Comparison of ENCODE assay signal across 1 cellular context in the genomic region with DNA sequence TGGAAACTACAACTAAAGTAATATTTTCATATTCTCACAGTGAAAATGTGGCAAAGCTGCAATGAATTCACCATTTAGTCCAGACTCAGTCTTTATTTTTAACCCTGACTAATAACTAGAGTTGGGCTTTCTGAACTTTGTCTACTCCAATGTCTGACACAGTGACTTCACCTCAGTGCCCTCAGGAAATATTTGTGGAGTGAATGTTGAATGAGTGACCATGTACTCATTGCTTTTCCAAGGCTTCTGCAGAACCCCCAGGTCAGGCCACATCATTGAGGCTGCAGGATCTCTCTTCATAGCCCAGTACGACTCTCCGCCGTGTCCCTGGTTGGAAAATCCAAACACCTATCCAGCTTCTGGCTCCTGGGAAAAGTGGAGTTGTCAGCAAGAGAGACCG.
TF ChIP-seq lines count a peak whose summit lies in the region.

No MANE protein-coding gene starts in this region.

TF ChIP-seq in GM23338, 12 proteins besides CTCF, POLR2A, EP300 and RAD21 (continued from another document):
- TF ChIP-seq, protein P1, sequence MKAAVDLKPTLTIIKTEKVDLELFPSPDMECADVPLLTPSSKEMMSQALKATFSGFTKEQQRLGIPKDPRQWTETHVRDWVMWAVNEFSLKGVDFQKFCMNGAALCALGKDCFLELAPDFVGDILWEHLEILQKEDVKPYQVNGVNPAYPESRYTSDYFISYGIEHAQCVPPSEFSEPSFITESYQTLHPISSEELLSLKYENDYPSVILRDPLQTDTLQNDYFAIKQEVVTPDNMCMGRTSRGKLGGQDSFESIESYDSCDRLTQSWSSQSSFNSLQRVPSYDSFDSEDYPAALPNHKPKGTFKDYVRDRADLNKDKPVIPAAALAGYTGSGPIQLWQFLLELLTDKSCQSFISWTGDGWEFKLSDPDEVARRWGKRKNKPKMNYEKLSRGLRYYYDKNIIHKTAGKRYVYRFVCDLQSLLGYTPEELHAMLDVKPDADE (IDR thresholded peaks at IDR 0.05): no peak
- TF ChIP-seq ZNF331 (CRISPR knock-in tag; IDR thresholded peaks at IDR 0.05; ENCODE audit: low read depth): no peak
- TF ChIP-seq JUNB (IDR thresholded peaks at IDR 0.05; ENCODE audit: unreplicated experiment): no peak
- no peak for TF ChIP-seq ZNF114 (CRISPR knock-in tag; IDR thresholded peaks at IDR 0.05)
- TF ChIP-seq EZH2phosphoT487 (IDR thresholded peaks at IDR 0.05; ENCODE audit: unreplicated experiment): no peak
- TF ChIP-seq NANOG (IDR thresholded peaks at IDR 0.05; ENCODE audit: borderline replicate concordance): no peak
- TF ChIP-seq, protein P2, sequence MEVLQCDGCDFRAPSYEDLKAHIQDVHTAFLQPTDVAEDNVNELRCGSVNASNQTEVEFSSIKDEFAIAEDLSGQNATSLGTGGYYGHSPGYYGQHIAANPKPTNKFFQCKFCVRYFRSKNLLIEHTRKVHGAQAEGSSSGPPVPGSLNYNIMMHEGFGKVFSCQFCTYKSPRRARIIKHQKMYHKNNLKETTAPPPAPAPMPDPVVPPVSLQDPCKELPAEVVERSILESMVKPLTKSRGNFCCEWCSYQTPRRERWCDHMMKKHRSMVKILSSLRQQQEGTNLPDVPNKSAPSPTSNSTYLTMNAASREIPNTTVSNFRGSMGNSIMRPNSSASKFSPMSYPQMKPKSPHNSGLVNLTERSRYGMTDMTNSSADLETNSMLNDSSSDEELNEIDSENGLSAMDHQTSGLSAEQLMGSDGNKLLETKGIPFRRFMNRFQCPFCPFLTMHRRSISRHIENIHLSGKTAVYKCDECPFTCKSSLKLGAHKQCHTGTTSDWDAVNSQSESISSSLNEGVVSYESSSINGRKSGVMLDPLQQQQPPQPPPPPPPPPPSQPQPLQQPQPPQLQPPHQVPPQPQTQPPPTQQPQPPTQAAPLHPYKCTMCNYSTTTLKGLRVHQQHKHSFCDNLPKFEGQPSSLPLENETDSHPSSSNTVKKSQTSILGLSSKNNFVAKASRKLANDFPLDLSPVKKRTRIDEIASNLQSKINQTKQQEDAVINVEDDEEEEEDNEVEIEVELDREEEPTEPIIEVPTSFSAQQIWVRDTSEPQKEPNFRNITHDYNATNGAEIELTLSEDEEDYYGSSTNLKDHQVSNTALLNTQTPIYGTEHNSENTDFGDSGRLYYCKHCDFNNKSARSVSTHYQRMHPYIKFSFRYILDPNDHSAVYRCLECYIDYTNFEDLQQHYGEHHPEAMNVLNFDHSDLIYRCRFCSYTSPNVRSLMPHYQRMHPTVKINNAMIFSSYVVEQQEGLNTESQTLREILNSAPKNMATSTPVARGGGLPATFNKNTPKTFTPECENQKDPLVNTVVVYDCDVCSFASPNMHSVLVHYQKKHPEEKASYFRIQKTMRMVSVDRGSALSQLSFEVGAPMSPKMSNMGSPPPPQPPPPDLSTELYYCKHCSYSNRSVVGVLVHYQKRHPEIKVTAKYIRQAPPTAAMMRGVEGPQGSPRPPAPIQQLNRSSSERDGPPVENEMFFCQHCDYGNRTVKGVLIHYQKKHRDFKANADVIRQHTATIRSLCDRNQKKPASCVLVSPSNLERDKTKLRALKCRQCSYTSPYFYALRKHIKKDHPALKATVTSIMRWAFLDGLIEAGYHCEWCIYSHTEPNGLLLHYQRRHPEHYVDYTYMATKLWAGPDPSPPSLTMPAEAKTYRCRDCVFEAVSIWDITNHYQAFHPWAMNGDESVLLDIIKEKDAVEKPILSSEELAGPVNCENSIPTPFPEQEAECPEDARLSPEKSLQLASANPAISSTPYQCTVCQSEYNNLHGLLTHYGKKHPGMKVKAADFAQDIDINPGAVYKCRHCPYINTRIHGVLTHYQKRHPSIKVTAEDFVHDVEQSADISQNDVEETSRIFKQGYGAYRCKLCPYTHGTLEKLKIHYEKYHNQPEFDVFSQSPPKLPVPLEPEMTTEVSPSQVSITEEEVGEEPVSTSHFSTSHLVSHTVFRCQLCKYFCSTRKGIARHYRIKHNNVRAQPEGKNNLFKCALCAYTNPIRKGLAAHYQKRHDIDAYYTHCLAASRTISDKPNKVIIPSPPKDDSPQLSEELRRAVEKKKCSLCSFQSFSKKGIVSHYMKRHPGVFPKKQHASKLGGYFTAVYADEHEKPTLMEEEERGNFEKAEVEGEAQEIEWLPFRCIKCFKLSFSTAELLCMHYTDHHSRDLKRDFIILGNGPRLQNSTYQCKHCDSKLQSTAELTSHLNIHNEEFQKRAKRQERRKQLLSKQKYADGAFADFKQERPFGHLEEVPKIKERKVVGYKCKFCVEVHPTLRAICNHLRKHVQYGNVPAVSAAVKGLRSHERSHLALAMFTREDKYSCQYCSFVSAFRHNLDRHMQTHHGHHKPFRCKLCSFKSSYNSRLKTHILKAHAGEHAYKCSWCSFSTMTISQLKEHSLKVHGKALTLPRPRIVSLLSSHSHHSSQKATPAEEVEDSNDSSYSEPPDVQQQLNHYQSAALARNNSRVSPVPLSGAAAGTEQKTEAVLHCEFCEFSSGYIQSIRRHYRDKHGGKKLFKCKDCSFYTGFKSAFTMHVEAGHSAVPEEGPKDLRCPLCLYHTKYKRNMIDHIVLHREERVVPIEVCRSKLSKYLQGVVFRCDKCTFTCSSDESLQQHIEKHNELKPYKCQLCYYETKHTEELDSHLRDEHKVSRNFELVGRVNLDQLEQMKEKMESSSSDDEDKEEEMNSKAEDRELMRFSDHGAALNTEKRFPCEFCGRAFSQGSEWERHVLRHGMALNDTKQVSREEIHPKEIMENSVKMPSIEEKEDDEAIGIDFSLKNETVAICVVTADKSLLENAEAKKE (CRISPR knock-in tag; IDR thresholded peaks at IDR 0.05): no peak
- TF ChIP-seq POLR2AphosphoS5 (IDR thresholded peaks at IDR 0.05; ENCODE audit: low read depth): no peak
- no peak for TF ChIP-seq CREB1 (CRISPR knock-in tag; IDR thresholded peaks at IDR 0.05; ENCODE audit: low read depth)
- TF ChIP-seq, protein P3, sequence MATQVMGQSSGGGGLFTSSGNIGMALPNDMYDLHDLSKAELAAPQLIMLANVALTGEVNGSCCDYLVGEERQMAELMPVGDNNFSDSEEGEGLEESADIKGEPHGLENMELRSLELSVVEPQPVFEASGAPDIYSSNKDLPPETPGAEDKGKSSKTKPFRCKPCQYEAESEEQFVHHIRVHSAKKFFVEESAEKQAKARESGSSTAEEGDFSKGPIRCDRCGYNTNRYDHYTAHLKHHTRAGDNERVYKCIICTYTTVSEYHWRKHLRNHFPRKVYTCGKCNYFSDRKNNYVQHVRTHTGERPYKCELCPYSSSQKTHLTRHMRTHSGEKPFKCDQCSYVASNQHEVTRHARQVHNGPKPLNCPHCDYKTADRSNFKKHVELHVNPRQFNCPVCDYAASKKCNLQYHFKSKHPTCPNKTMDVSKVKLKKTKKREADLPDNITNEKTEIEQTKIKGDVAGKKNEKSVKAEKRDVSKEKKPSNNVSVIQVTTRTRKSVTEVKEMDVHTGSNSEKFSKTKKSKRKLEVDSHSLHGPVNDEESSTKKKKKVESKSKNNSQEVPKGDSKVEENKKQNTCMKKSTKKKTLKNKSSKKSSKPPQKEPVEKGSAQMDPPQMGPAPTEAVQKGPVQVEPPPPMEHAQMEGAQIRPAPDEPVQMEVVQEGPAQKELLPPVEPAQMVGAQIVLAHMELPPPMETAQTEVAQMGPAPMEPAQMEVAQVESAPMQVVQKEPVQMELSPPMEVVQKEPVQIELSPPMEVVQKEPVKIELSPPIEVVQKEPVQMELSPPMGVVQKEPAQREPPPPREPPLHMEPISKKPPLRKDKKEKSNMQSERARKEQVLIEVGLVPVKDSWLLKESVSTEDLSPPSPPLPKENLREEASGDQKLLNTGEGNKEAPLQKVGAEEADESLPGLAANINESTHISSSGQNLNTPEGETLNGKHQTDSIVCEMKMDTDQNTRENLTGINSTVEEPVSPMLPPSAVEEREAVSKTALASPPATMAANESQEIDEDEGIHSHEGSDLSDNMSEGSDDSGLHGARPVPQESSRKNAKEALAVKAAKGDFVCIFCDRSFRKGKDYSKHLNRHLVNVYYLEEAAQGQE (IDR thresholded peaks at IDR 0.05; ENCODE audit: unreplicated experiment): no peak
